17 cellular contexts compared by ENCODE assay signal in genomic region chr14:83044001-83044400, GRCh38.
DNase-seq lines count a peak whose midpoint lies in the region; ATAC-seq and TF ChIP-seq lines count a peak whose summit lies in the region.
"Had no signal": no experiment of that assay in that cellular context is flagged by ENCODE, and none has a peak within 500 bp of the region (broad histone marks: within the 10 kb centered on the region; RNA-seq: fewer than 3 reads in every experiment).

No MANE protein-coding gene starts in this region.

- H3K9ac ChIP-seq in endodermal cell (ENCODE audit: extremely low read depth, low read length, poor library complexity, severe bottlenecking) = no peak overlapping the region
- no peak overlapping the region for H3K9ac ChIP-seq in mesendoderm (ENCODE audit: low read length)
- H3K9ac ChIP-seq in mesenchymal stem cell (ENCODE audit: low read length) = no peak overlapping the region

- no peak overlapping the region for H4K91ac ChIP-seq in mesenchymal stem cell (ENCODE audit: low read length)

- H3K4me2 ChIP-seq in mesendoderm (ENCODE audit: low read length) (no peak overlapping the region), mesenchymal stem cell (ENCODE audit: low read length, poor library complexity, severe bottlenecking) (no peak overlapping the region)
- H3K4me2 ChIP-seq: GM23338 had no signal

- no peak overlapping the region for H2BK120ac ChIP-seq in mesendoderm (ENCODE audit: low read depth, low read length)
- no peak overlapping the region for H2BK120ac ChIP-seq in mesenchymal stem cell (ENCODE audit: low read depth, low read length)

- no peak for TF ChIP-seq CTCF in RWPE2 (IDR thresholded peaks at IDR 0.05; ENCODE audit: poor library complexity, severe bottlenecking)
- no peak for TF ChIP-seq CTCF in endodermal cell (conservative IDR thresholded peaks at IDR 0.05)
- TF ChIP-seq CTCF in foreskin keratinocyte (conservative IDR thresholded peaks at IDR 0.05) = no peak

- H3K27me3 Mint-ChIP-seq in endodermal cell (ENCODE audit: insufficient read depth) = no peaks in the 10 kb centered on the region
- H3K27me3 Mint-ChIP-seq: CD4-positive, alpha-beta memory T cell had no signal

- H2BK15ac ChIP-seq in mesendoderm (replicated peaks; ENCODE audit: low read depth) = no peak overlapping the region
- no peak overlapping the region for H2BK15ac ChIP-seq in mesenchymal stem cell (ENCODE audit: low read depth, poor library complexity, severe bottlenecking)

- H3K9me3 ChIP-seq in RWPE2 (ENCODE audit: severe bottlenecking) (peaks cover 6% of the 10 kb centered on the region), endodermal cell (ENCODE audit: control insufficient read depth, low read length) (no peaks in the 10 kb centered on the region), mesenchymal stem cell (ENCODE audit: control insufficient read depth, low read length) (peaks cover 13% of the 10 kb centered on the region)

- H3K4me3 Mint-ChIP-seq in endodermal cell = no peak overlapping the region
- H3K4me3 Mint-ChIP-seq: CD4-positive, alpha-beta memory T cell; GM23338; H9 had no signal

- H3K79me2 ChIP-seq in mesendoderm (ENCODE audit: control insufficient read depth, insufficient read depth, low read length) = no peaks in the 10 kb centered on the region

- H2BK5ac ChIP-seq in mesendoderm (ENCODE audit: low read length) (no peak overlapping the region), mesenchymal stem cell (ENCODE audit: low read depth, low read length, poor library complexity, severe bottlenecking) (no peak overlapping the region)

- H3K23ac ChIP-seq in mesendoderm (ENCODE audit: low read length) = no peak overlapping the region
- H3K23ac ChIP-seq in mesenchymal stem cell (ENCODE audit: low read length in 2 of 2) = no peak overlapping the region

- H2AK5ac ChIP-seq in mesendoderm (ENCODE audit: low read length) (no peak overlapping the region), mesenchymal stem cell (ENCODE audit: low read length, severe bottlenecking) (no peak overlapping the region)

- H3K79me1 ChIP-seq in mesendoderm (ENCODE audit: low read length) (no peaks in the 10 kb centered on the region), mesenchymal stem cell (replicated peaks; ENCODE audit: low read length, poor library complexity, severe bottlenecking) (no peaks in the 10 kb centered on the region)

- no peaks in the 10 kb centered on the region for H3K36me3 Mint-ChIP-seq in endodermal cell (ENCODE audit: low read depth)
- H3K36me3 Mint-ChIP-seq: CD4-positive, alpha-beta memory T cell had no signal

- DNase-seq in RWPE2 (ENCODE audit: low spot score) (no peak), endodermal cell (no peak), foreskin keratinocyte (peak; percentile 7 to 67), mesendoderm (peak; percentile 88), DMS53 treated with DMSO at 0.1 percent for 48 hours (lab: John Stamatoyannopoulos, UW; ENCODE audit: unreplicated experiment) (no peak), NCI-H2171 treated with DMSO at 0.1 percent for 48 hours (lab: John Stamatoyannopoulos, UW) (no peak), mesenchymal stem cell (no peak)
- DNase-seq: C1 segment of cervical spinal cord; Calu3; CD4-positive, alpha-beta memory T cell; COR-L47; DMS53; DND-41; H9 had no signal

- H3K27ac ChIP-seq in RWPE2 (ENCODE audit: poor library complexity, severe bottlenecking) = no peak overlapping the region
- no peak overlapping the region for H3K27ac ChIP-seq in endodermal cell (ENCODE audit: low read depth, low read length)
- H3K27ac ChIP-seq in foreskin keratinocyte = no peak overlapping the region
- no peak overlapping the region for H3K27ac ChIP-seq in mesendoderm (ENCODE audit: low read depth, low read length)
- no peak overlapping the region for H3K27ac ChIP-seq in mesenchymal stem cell (ENCODE audit: low read length, poor library complexity, severe bottlenecking)

- peaks cover 17% of the 10 kb centered on the region for H3K4me1 Mint-ChIP-seq in endodermal cell
- H3K4me1 Mint-ChIP-seq: CD4-positive, alpha-beta memory T cell had no signal

- H3K4me1 ChIP-seq in RWPE2 (ENCODE audit: insufficient read depth, poor library complexity, severe bottlenecking) (no peaks in the 10 kb centered on the region), endodermal cell (ENCODE audit: control insufficient read depth, insufficient read depth, low read length) (no peaks in the 10 kb centered on the region), foreskin keratinocyte (no peaks in the 10 kb centered on the region), mesendoderm (ENCODE audit: control insufficient read depth, low read depth, low read length) (no peaks in the 10 kb centered on the region), mesenchymal stem cell (ENCODE audit: control insufficient read depth, insufficient read depth, low read depth, low read length) (no peaks in the 10 kb centered on the region)

- H3K27ac Mint-ChIP-seq in endodermal cell = peak overlapping the region; percentile 81
- H3K27ac Mint-ChIP-seq: CD4-positive, alpha-beta memory T cell; GM23338; H9 had no signal

- H4K5ac ChIP-seq in mesendoderm (ENCODE audit: low read length) = no peak overlapping the region

- peak; percentile 64; the same call in 2 of the 3 replicates for ATAC-seq in RWPE2 (ENCODE audit: low read depth)
- ATAC-seq in foreskin keratinocyte = peak; percentile 97
- no peak for ATAC-seq in SK-N-SH treated with all-trans-retinoic acid at 6 μM for 48 hours
- ATAC-seq: GM23338, HCT116 had no signal

- peaks cover 1% of the 10 kb centered on the region for H3K9me3 Mint-ChIP-seq in endodermal cell
- H3K9me3 Mint-ChIP-seq: H9 had no signal

- H3K4ac ChIP-seq in mesendoderm (ENCODE audit: low read depth, low read length) = no peak overlapping the region
- H3K4ac ChIP-seq in mesenchymal stem cell (ENCODE audit: low read depth in 1 of 2, low read length in 2 of 2) = no peak overlapping the region

- H3K56ac ChIP-seq in mesendoderm (ENCODE audit: low read length) = no peak overlapping the region

- H4K8ac ChIP-seq in mesendoderm (ENCODE audit: low read depth, low read length) (no peak overlapping the region), mesenchymal stem cell (ENCODE audit: low read length) (no peak overlapping the region)

- H3K27me3 ChIP-seq in RWPE2 (ENCODE audit: insufficient read depth, poor library complexity, severe bottlenecking) (no peaks in the 10 kb centered on the region), endodermal cell (ENCODE audit: control insufficient read depth, insufficient read depth, low read length, poor library complexity, severe bottlenecking) (no peaks in the 10 kb centered on the region), foreskin keratinocyte (no peaks in the 10 kb centered on the region), mesendoderm (ENCODE audit: insufficient read depth, low read length, poor library complexity) (no peaks in the 10 kb centered on the region), mesenchymal stem cell (ENCODE audit: control insufficient read depth in 1 of 2, insufficient read depth in 1 of 2, low read length in 2 of 2) (no peaks in the 10 kb centered on the region)

- H3K4me3 ChIP-seq in RWPE2 (ENCODE audit: severe bottlenecking) (no peak overlapping the region), endodermal cell (ENCODE audit: low read length) (peak overlapping the region; percentile 4), mesendoderm (ENCODE audit: low read length) (no peak overlapping the region), mesenchymal stem cell (ENCODE audit: insufficient read depth in 1 of 2, low read depth in 1 of 2, low read length in 2 of 2) (no peak overlapping the region)
- H3K4me3 ChIP-seq: GM23338 had no signal

- H2BK12ac ChIP-seq in mesenchymal stem cell (ENCODE audit: low read length in 2 of 2) = no peak overlapping the region

- H3K36me3 ChIP-seq in RWPE2 (ENCODE audit: low read depth) (no peaks in the 10 kb centered on the region), endodermal cell (ENCODE audit: control insufficient read depth, insufficient read depth, low read length) (no peaks in the 10 kb centered on the region), mesendoderm (ENCODE audit: control insufficient read depth, insufficient read depth, low read length) (no peaks in the 10 kb centered on the region), mesenchymal stem cell (ENCODE audit: control insufficient read depth in 1 of 2, insufficient read depth in 2 of 2, low read depth in 1 of 2, low read length in 2 of 2) (no peaks in the 10 kb centered on the region)

- H3K18ac ChIP-seq in mesendoderm (ENCODE audit: low read length) = no peak overlapping the region
- no peak overlapping the region for H3K18ac ChIP-seq in mesenchymal stem cell (ENCODE audit: low read depth in 1 of 2, low read length in 2 of 2)

- 60% methylated on average over 1 of the region's 1 CpG; no CpG with 5 or more reads in 1 of the 2 experiments for WGBS in endodermal cell (ENCODE audit: insufficient coverage in 1 of 2, insufficient read length in 1 of 2), 2 experiments
- WGBS in mesendoderm (ENCODE audit: extremely low coverage, insufficient coverage, low lambda C conversion rate) = no CpG with 5 or more reads among the region's 1 CpG
- WGBS in mesenchymal stem cell = no CpG with 5 or more reads among the region's 1 CpG

- no peak overlapping the region for H2AFZ ChIP-seq in mesenchymal stem cell (ENCODE audit: low read depth, low read length)
- H2AFZ ChIP-seq: GM23338 had no signal

- no peak overlapping the region for H3K14ac ChIP-seq in mesenchymal stem cell (ENCODE audit: low read length in 2 of 2)

TF ChIP-seq in SK-N-SH treated with all-trans-retinoic acid at 6 μM for 48 hours, 23 proteins besides CTCF, POLR2A, EP300 and RAD21 (continues in another document):
- TF ChIP-seq, protein P1, sequence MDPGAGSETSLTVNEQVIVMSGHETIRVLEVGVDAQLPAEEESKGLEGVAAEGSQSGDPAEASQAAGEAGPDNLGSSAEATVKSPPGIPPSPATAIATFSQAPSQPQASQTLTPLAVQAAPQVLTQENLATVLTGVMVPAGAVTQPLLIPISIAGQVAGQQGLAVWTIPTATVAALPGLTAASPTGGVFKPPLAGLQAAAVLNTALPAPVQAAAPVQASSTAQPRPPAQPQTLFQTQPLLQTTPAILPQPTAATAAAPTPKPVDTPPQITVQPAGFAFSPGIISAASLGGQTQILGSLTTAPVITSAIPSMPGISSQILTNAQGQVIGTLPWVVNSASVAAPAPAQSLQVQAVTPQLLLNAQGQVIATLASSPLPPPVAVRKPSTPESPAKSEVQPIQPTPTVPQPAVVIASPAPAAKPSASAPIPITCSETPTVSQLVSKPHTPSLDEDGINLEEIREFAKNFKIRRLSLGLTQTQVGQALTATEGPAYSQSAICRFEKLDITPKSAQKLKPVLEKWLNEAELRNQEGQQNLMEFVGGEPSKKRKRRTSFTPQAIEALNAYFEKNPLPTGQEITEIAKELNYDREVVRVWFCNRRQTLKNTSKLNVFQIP (CRISPR knock-in tag; IDR thresholded peaks at IDR 0.05; ENCODE audit: borderline replicate concordance, low read depth) = no peak
- no peak for TF ChIP-seq BACH2 (CRISPR knock-in tag; IDR thresholded peaks at IDR 0.05; ENCODE audit: borderline replicate concordance)
- TF ChIP-seq OSR1 (CRISPR knock-in tag; IDR thresholded peaks at IDR 0.05) = no peak

Comparison
In these comparisons a context has a peak if more than half of its experiments do, and no peak if none do; other contexts are left out.
1. DNase-seq: peak in foreskin keratinocyte (2 of 2) and mesendoderm (single experiment); none in RWPE2 (single experiment), endodermal cell (single experiment), DMS53 treated with DMSO at 0.1 percent for 48 hours (single experiment), NCI-H2171 treated with DMSO at 0.1 percent for 48 hours (single experiment) and mesenchymal stem cell (single experiment).